9 cellular contexts compared by ENCODE assay signal in the genomic region with DNA sequence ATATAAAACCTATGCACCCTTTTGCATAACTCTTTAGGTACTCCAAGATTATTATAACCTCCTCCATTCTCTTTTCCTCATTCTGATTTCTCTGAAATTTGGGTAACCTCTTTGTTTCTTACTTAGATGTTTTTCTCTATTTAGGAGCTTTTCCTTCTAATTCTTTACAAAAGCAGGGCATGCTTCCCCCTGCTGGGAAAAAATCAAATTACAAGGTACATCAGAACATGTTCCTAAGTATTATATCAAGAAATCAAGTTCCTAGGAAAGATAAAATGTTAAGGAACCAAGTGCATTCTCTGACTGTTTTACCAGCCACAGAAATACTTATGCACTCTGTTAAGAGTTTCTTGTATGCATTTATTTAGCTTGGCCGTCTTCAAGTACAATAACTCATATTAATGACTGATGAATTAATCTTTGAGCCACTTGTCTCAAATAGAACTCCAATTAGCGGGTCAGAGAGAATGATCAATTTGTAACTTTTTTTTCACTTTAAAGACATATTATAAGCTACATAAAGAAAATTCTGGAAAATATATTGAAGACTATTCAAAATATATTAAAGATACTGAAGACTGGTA. TPM values are rescaled to one million over a fixed set of nuclear protein-coding genes. Genes with fewer than 3 reads are reported as not detected.
A peak's percentile ranks its signal among the peaks of the same experiment; 100 is the strongest.
DNase-seq lines count a peak whose midpoint lies in the region; ATAC-seq and TF ChIP-seq lines count a peak whose summit lies in the region.
"Had no signal": no experiment of that assay in that cellular context is flagged by ENCODE, and none has a peak within 500 bp of the region (broad histone marks: within the 10 kb centered on the region; RNA-seq: fewer than 3 reads in every experiment).

No MANE protein-coding gene starts in this region.

- H3K27ac Mint-ChIP-seq in stimulated activated naive B cell treated with anti-CD40 and anti-IgM and Interleukin-4, amounts not matched to agents 10 μg/mL and 1 μg/mL and 100 μg/mL, for 72 hours: no peak overlapping the region
- H3K27ac Mint-ChIP-seq: activated naive CD8-positive, alpha-beta T cell had no signal

- peaks cover 15 to 17% of the 10 kb centered on the region in 2 donors for H3K4me1 Mint-ChIP-seq in stimulated activated naive B cell treated with anti-CD40 and anti-IgM and Interleukin-4, amounts not matched to agents 10 μg/mL and 1 μg/mL and 100 μg/mL, for 72 hours

- TF ChIP-seq POLR2A in heart left ventricle (IDR thresholded peaks at IDR 0.05): no peak
- no peak for TF ChIP-seq POLR2A in Peyer's patch (IDR thresholded peaks at IDR 0.05)

- H3K36me3 ChIP-seq in heart left ventricle (no peaks in the 10 kb centered on the region), Peyer's patch (no peaks in the 10 kb centered on the region)

- H3K27ac ChIP-seq in heart left ventricle (no peak overlapping the region), Peyer's patch (no peak overlapping the region), foreskin keratinocyte (no peak overlapping the region)

- H3K4me3 Mint-ChIP-seq in stimulated activated naive B cell treated with anti-CD40 and anti-IgM and Interleukin-4, amounts not matched to agents 10 μg/mL and 1 μg/mL and 100 μg/mL, for 72 hours: peak overlapping the region in 1 of 2 donors; percentile 25
- H3K4me3 Mint-ChIP-seq: activated naive CD8-positive, alpha-beta T cell had no signal

- no peak overlapping the region for H3K4me3 ChIP-seq in heart left ventricle
- no peak overlapping the region for H3K4me3 ChIP-seq in Peyer's patch

- 59 to 64% (median 63%) methylated on average over 2 of the region's 2 CpGs for WGBS in heart left ventricle, 4 donors

- ATAC-seq in heart left ventricle (no peak), left cardiac atrium (no peak), foreskin keratinocyte (no peak), GM21723 (IDR thresholded peaks at IDR 0.05; ENCODE audit: unreplicated experiment) (no peak), GM18909 (IDR thresholded peaks at IDR 0.05; ENCODE audit: poor library complexity, unreplicated experiment) (no peak)
- ATAC-seq in stimulated activated naive B cell treated with anti-CD40 and anti-IgM and Interleukin-4, amounts not matched to agents 10 μg/mL and 1 μg/mL and 100 μg/mL, for 72 hours (replicated peaks): no peak

- TF ChIP-seq CTCF in heart left ventricle (IDR thresholded peaks at IDR 0.05) (peak in 11 of 12 donors; percentile 19 to 52 (median 31)), Peyer's patch (IDR thresholded peaks at IDR 0.05) (peak; percentile 16 to 55 (median 36)), foreskin keratinocyte (conservative IDR thresholded peaks at IDR 0.05) (peak; percentile 56)

- intact Hi-C loops in heart left ventricle (cut with DNase I): loop anchor here in 1 of 10 donors (10.0 kb wide), 1 partner anchor 469 kb away; no protein-coding TSS in a partner anchor
- intact Hi-C loops in left cardiac atrium (cut with DNase I): no loop called here

- H3K27me3 ChIP-seq in heart left ventricle (peaks cover 0 to 36% (median 11%) of the 10 kb centered on the region in 9 donors), Peyer's patch (no peaks in the 10 kb centered on the region), foreskin keratinocyte (peaks cover 19% of the 10 kb centered on the region)

- H3K9me3 Mint-ChIP-seq in stimulated activated naive B cell treated with anti-CD40 and anti-IgM and Interleukin-4, amounts not matched to agents 10 μg/mL and 1 μg/mL and 100 μg/mL, for 72 hours: no peaks in the 10 kb centered on the region

- DNase-seq in heart left ventricle (no peak), left cardiac atrium (no peak), Peyer's patch (no peak), foreskin keratinocyte (peak in 1 of 2 donors; percentile 18), DMS79 (lab: John Stamatoyannopoulos, UW) (no peak)
- DNase-seq in stimulated activated naive B cell treated with anti-CD40 and anti-IgM and Interleukin-4, amounts not matched to agents 10 μg/mL and 1 μg/mL and 100 μg/mL, for 72 hours: peak; percentile 6

- H3K4me1 ChIP-seq in heart left ventricle (peaks cover 0 to 8% (median 0%) of the 10 kb centered on the region in 12 donors), Peyer's patch (no peaks in the 10 kb centered on the region), foreskin keratinocyte (no peaks in the 10 kb centered on the region)

- no peaks in the 10 kb centered on the region for H3K9me3 ChIP-seq in heart left ventricle
- no peaks in the 10 kb centered on the region for H3K9me3 ChIP-seq in Peyer's patch

- H3K27me3 Mint-ChIP-seq in stimulated activated naive B cell treated with anti-CD40 and anti-IgM and Interleukin-4, amounts not matched to agents 10 μg/mL and 1 μg/mL and 100 μg/mL, for 72 hours: no peaks in the 10 kb centered on the region

- H3K36me3 Mint-ChIP-seq in stimulated activated naive B cell treated with anti-CD40 and anti-IgM and Interleukin-4, amounts not matched to agents 10 μg/mL and 1 μg/mL and 100 μg/mL, for 72 hours: no peaks in the 10 kb centered on the region
- H3K36me3 Mint-ChIP-seq: activated naive CD8-positive, alpha-beta T cell had no signal

RNA-seq across cellular contexts. Expression of a gene that starts 2.1 kb away (rescaled TPM):
- total RNA-seq in heart left ventricle: under 1 TPM in 2 of 9 donors, not detected in 7; 0.15 to 0.29 TPM
- not detected for polyA plus RNA-seq in heart left ventricle
- under 1 TPM in 1 of 2 donors, not detected in 1; 0.12 TPM for total RNA-seq in left cardiac atrium
- 10 to 100 TPM in 1 of 4 donors, 1 to 10 TPM in 2, under 1 TPM in 1; 0.47 to 23.9 (median 3.0) TPM for total RNA-seq in Peyer's patch
- total RNA-seq in foreskin keratinocyte: not detected in 2 replicates
- polyA plus RNA-seq in foreskin keratinocyte: not detected in 2 replicates
